Comparison of ENCODE assay signal across 1 cellular context in the genomic region with DNA sequence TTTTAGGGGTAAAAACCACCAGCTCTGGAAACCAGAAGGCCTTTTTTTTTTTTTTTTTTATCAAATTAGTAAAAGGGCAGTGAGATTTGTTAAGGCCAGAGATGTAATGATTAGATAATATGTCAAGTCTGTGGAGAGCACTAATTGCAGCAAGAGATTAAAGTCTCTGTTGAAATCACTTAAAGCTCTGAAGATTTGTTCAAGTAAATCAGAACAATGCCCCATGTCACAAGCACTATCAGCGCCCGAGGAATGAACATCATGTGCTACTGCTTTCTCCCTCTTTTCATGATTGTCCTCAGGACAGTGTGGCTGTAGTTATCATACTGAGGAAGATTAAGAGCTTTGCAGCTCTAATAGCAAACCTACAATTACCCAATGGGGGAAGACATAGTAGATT.
TF ChIP-seq lines count a peak whose summit lies in the region.

No MANE protein-coding gene starts in this region.

TF ChIP-seq in HepG2, 621 proteins besides CTCF, POLR2A, EP300 and RAD21 (continued from another document):
- TF ChIP-seq, protein P1, sequence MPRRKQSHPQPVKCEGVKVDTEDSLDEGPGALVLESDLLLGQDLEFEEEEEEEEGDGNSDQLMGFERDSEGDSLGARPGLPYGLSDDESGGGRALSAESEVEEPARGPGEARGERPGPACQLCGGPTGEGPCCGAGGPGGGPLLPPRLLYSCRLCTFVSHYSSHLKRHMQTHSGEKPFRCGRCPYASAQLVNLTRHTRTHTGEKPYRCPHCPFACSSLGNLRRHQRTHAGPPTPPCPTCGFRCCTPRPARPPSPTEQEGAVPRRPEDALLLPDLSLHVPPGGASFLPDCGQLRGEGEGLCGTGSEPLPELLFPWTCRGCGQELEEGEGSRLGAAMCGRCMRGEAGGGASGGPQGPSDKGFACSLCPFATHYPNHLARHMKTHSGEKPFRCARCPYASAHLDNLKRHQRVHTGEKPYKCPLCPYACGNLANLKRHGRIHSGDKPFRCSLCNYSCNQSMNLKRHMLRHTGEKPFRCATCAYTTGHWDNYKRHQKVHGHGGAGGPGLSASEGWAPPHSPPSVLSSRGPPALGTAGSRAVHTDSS (CRISPR knock-in tag; conservative IDR thresholded peaks at IDR 0.05), result no peak
- TF ChIP-seq ZNF138 (CRISPR knock-in tag; IDR thresholded peaks at IDR 0.05; ENCODE audit: low read depth) (no peak), ELF3 (CRISPR knock-in tag; IDR thresholded peaks at IDR 0.05) (no peak), MATR3 (CRISPR knock-in tag; IDR thresholded peaks at IDR 0.05) (no peak), ZNF761 (CRISPR knock-in tag; conservative IDR thresholded peaks at IDR 0.05) (no peak), ZNF7 (CRISPR knock-in tag; IDR thresholded peaks at IDR 0.05) (no peak), HNF4A (CRISPR knock-in tag; IDR thresholded peaks at IDR 0.05) (no peak), SRSF9 (IDR thresholded peaks at IDR 0.05; ENCODE audit: borderline replicate concordance, insufficient read depth, low read depth, low read length, poor library complexity, severe bottlenecking) (no peak), ZNF12 (CRISPR knock-in tag; IDR thresholded peaks at IDR 0.05) (no peak), ZNF879 (CRISPR knock-in tag; IDR thresholded peaks at IDR 0.05) (no peak)
- TF ChIP-seq, protein P2, sequence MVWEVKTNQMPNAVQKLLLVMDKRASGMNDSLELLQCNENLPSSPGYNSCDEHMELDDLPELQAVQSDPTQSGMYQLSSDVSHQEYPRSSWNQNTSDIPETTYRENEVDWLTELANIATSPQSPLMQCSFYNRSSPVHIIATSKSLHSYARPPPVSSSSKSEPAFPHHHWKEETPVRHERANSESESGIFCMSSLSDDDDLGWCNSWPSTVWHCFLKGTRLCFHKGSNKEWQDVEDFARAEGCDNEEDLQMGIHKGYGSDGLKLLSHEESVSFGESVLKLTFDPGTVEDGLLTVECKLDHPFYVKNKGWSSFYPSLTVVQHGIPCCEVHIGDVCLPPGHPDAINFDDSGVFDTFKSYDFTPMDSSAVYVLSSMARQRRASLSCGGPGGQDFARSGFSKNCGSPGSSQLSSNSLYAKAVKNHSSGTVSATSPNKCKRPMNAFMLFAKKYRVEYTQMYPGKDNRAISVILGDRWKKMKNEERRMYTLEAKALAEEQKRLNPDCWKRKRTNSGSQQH (CRISPR knock-in tag; IDR thresholded peaks at IDR 0.05; ENCODE audit: low read depth), result no peak
